In the genomic region with DNA sequence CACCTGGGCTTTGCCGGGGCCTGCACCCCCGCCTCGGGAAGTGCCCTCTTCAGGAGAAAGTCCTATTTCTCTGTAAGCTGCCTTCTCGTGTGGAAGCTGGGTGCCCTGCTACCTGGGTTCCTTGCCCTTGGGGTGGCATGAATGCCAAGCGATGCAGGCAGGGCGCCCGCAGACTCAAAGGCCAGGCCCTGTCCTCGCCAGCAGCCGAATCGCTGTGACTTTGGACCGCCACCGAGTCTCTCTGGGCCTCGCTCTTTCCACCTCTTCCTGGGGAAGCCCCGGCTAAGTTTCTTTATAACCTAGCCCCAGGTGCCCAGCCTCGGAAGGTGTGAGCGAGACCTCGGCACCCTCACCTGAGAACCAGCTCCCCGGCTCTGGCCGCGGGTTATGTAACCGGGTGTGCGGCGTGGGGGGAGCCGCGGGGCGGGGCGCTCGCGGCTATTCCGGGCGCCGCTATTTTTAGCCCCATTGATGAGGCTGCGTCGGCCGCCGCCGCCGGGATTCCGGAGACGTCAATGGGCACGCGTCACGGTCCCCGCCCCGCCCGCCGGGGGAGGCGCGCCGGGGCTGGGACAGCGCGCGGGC, we compare ENCODE assay signal across 1 cellular context.
TF ChIP-seq lines count a peak whose summit lies in the region.

No MANE protein-coding gene starts in this region.

TF ChIP-seq in HEK293, 187 proteins besides CTCF, POLR2A, EP300 and RAD21 (continued from another document):
- peak; percentile 34 for TF ChIP-seq PATZ1 (tag by site-specific recombination; IDR thresholded peaks at IDR 0.05)
- peak; percentile 52 for TF ChIP-seq SP3 (tag by site-specific recombination; IDR thresholded peaks at IDR 0.05)
- TF ChIP-seq HIC1 (tag by site-specific recombination; IDR thresholded peaks at IDR 0.05) = peak; percentile 61
- no peak for TF ChIP-seq ZNF157 (tag by site-specific recombination; IDR thresholded peaks at IDR 0.05)
- TF ChIP-seq HOXD13 (CRISPR knock-in tag; IDR thresholded peaks at IDR 0.05; ENCODE audit: borderline replicate concordance) = no peak
- TF ChIP-seq KLF7 (tag by site-specific recombination; IDR thresholded peaks at IDR 0.05; ENCODE audit: borderline replicate concordance) = peak; percentile 82; the same call in 1 of the 2 replicates
- TF ChIP-seq ZIC2 (tag by site-specific recombination; IDR thresholded peaks at IDR 0.05) = no peak
- TF ChIP-seq ZNF596 (tag by site-specific recombination; IDR thresholded peaks at IDR 0.05) = peak; percentile 58; the same call in 1 of the 2 replicates
TF ChIP-seq in HEK293: peak in this region for 30.
